Comparison of ENCODE assay signal across 17 cellular contexts in genomic region chr2:10597956-10598355, GRCh38.
"Had no signal": no experiment of that assay in that cellular context is flagged by ENCODE, and none has a peak within 500 bp of the region (broad histone marks: within the 10 kb centered on the region; RNA-seq: fewer than 3 reads in every experiment).

No MANE protein-coding gene starts in this region.

- FAIRE-seq: endothelial cell of umbilical vein had no signal

- H3K27ac ChIP-seq: breast epithelium, gastrocnemius medialis, heart right ventricle, neutrophil, right atrium auricular region, tibial nerve, vagina had no signal

- ATAC-seq: activated CD4-positive, CD25-positive, alpha-beta regulatory T cell treated with anti-CD3 and anti-CD28 coated beads, Interleukin-2, amount 50 U/mL, for 24 hours; gastrocnemius medialis; heart right ventricle had no signal

- H3K4me1 ChIP-seq: breast epithelium, gastrocnemius medialis, right atrium auricular region had no signal

- H3K27me3 Mint-ChIP-seq: activated naive CD8-positive, alpha-beta T cell treated with anti-CD3 and anti-CD28 coated beads, Interleukin-2, amount 10 ng/mL, durations not matched to agents 7 days and 5 days; activated T-cell treated with anti-CD3 and anti-CD28 coated beads, Interleukin-2, amount 50 U/mL, for 24 hours; naive B cell had no signal

- H3K4me3 Mint-ChIP-seq: activated naive CD8-positive, alpha-beta T cell treated with anti-CD3 and anti-CD28 coated beads, Interleukin-2, amount 10 ng/mL, durations not matched to agents 7 days and 5 days; activated T-cell treated with anti-CD3 and anti-CD28 coated beads, Interleukin-2, amount 50 U/mL, for 24 hours; naive B cell had no signal

- H3K27ac Mint-ChIP-seq: activated naive CD8-positive, alpha-beta T cell treated with anti-CD3 and anti-CD28 coated beads, Interleukin-2, amount 10 ng/mL, durations not matched to agents 7 days and 5 days; activated T-cell treated with anti-CD3 and anti-CD28 coated beads, Interleukin-2, amount 50 U/mL, for 24 hours; naive B cell had no signal

- DNase-seq: activated CD4-positive, alpha-beta T cell treated with anti-CD3 and anti-CD28 coated beads, Interleukin-2, amount 50 U/mL, for 4 hours; activated gamma-delta T cell; activated naive CD8-positive, alpha-beta T cell treated with anti-CD3 and anti-CD28 coated beads, Interleukin-2, amount 10 ng/mL, durations not matched to agents 7 days and 5 days; activated T-cell treated with anti-CD3 and anti-CD28 coated beads, Interleukin-2, amount 50 U/mL, for 24 hours; aorta; gastrocnemius medialis; heart right ventricle; naive B cell; posterior cingulate gyrus had no signal

- H3K4me3 ChIP-seq: breast epithelium, gastrocnemius medialis, heart right ventricle, right atrium auricular region, smooth muscle cell, tibial nerve, vagina had no signal

- H3K4me2 ChIP-seq: smooth muscle cell had no signal

- H3K4me1 Mint-ChIP-seq: activated naive CD8-positive, alpha-beta T cell treated with anti-CD3 and anti-CD28 coated beads, Interleukin-2, amount 10 ng/mL, durations not matched to agents 7 days and 5 days; naive B cell had no signal

- H3K9me3 ChIP-seq: breast epithelium, gastrocnemius medialis, heart right ventricle, neutrophil, right atrium auricular region, tibial nerve, vagina had no signal

- H3K27me3 ChIP-seq: breast epithelium, gastrocnemius medialis, heart right ventricle, neutrophil, right atrium auricular region, tibial nerve, vagina had no signal

- H3K9me3 Mint-ChIP-seq: activated naive CD8-positive, alpha-beta T cell treated with anti-CD3 and anti-CD28 coated beads, Interleukin-2, amount 10 ng/mL, durations not matched to agents 7 days and 5 days; activated T-cell treated with anti-CD3 and anti-CD28 coated beads, Interleukin-2, amount 50 U/mL, for 24 hours; naive B cell had no signal
